9 cellular contexts compared by ENCODE assay signal in genomic region chr9:122125158-122125890, GRCh38. TPM values are rescaled to one million over a fixed set of nuclear protein-coding genes. Genes with fewer than 3 reads are reported as not detected.
DNase-seq lines count a peak whose midpoint lies in the region; ATAC-seq and TF ChIP-seq lines count a peak whose summit lies in the region.
"Had no signal": no experiment of that assay in that cellular context is flagged by ENCODE, and none has a peak within 500 bp of the region (broad histone marks: within the 10 kb centered on the region; RNA-seq: fewer than 3 reads in every experiment).

No MANE protein-coding gene starts in this region.

- H3K9me3 ChIP-seq in GM23248 (ENCODE audit: low read depth) (no peaks in the 10 kb centered on the region), adipocyte (ENCODE audit: control insufficient read depth, low read length) (no peaks in the 10 kb centered on the region), heart left ventricle (no peaks in the 10 kb centered on the region)

- H3K27ac ChIP-seq in GM23248, result no peak overlapping the region
- H3K27ac ChIP-seq in heart left ventricle, result peak overlapping the region in 1 of 12 donors; percentile 18

- no peaks in the 10 kb centered on the region for H3F3A ChIP-seq in GM23248 (ENCODE audit: insufficient read depth)

- no peaks in the 10 kb centered on the region for H4K20me1 ChIP-seq in GM23248 (ENCODE audit: insufficient read depth)

- H3K36me3 ChIP-seq in GM23248 (ENCODE audit: low read depth) (no peaks in the 10 kb centered on the region), adipocyte (ENCODE audit: control insufficient read depth, insufficient read depth, low read length, severe bottlenecking) (no peaks in the 10 kb centered on the region), heart left ventricle (no peaks in the 10 kb centered on the region)

- ATAC-seq in heart left ventricle (peak; percentile 77 to 87 (median 82)), GM21786 (IDR thresholded peaks at IDR 0.05; ENCODE audit: unreplicated experiment) (no peak)

- H3K27me3 ChIP-seq in GM23248 (replicated peaks; ENCODE audit: insufficient read depth) (no peaks in the 10 kb centered on the region), adipocyte (replicated peaks; ENCODE audit: control insufficient read depth, insufficient read depth, low read length) (peaks cover 9% of the 10 kb centered on the region), heart left ventricle (peaks cover 0 to 26% (median 0%) of the 10 kb centered on the region in 9 donors)

- H3K79me2 ChIP-seq in GM23248 (ENCODE audit: insufficient read depth), result no peaks in the 10 kb centered on the region

- H3K9me2 ChIP-seq in GM23248 (ENCODE audit: insufficient read depth), result no peaks in the 10 kb centered on the region

- TF ChIP-seq POLR2A in heart left ventricle (IDR thresholded peaks at IDR 0.05), result no peak

- H3K4me1 ChIP-seq in GM23248 (ENCODE audit: insufficient read depth), result peaks cover 12% of the 10 kb centered on the region
- H3K4me1 ChIP-seq in adipocyte (ENCODE audit: control insufficient read depth, insufficient read depth, low read length), result peaks cover 10% of the 10 kb centered on the region
- peaks cover 6 to 40% (median 22%) of the 10 kb centered on the region in 12 donors for H3K4me1 ChIP-seq in heart left ventricle

- H3K9ac ChIP-seq in GM23248 (no peak overlapping the region), adipocyte (ENCODE audit: low read length) (no peak overlapping the region)

- H2AFZ ChIP-seq in GM23248, result peak overlapping the region; percentile 95

- no peak overlapping the region for H3K4me3 ChIP-seq in GM23248
- no peak overlapping the region for H3K4me3 ChIP-seq in adipocyte (ENCODE audit: low read length)
- H3K4me3 ChIP-seq in heart left ventricle, result no peak overlapping the region

- intact Hi-C loops in heart left ventricle (cut with DNase I), result loop anchor here (1.0 to 10.0 kb wide), 13 partner anchors 27 to 689 kb away; partner anchors contain the start of genes LHX6 (in 1 of the 10), MRRF (in 1 of the 10), OR1K1 (in 1 of the 10) and RBM18 (in 1 of the 10)

- in situ Hi-C loops in GM23248 (cut with MboI), result loop anchor here (10.0 kb wide), 2 partner anchors 229 to 699 kb away; partner anchors contain the start of gene PDCL

- DNase-seq in COLO829 (ENCODE audit: low spot score), result peak; percentile 89
- DNase-seq in GM23248, result peak; percentile 90
- DNase-seq in NCI-H1092 treated with DMSO at 0.1 percent for 48 hours (lab: John Stamatoyannopoulos, UW), result peak; percentile 61
- peak; percentile 45 to 66 (median 63) for DNase-seq in T-helper 1 cell
- peak; percentile 93 for DNase-seq in adipocyte (ENCODE audit: low read depth)
- peak; percentile 79 to 88 (median 80) for DNase-seq in heart left ventricle
- peak; percentile 39 for DNase-seq in pulmonary artery endothelial cell (ENCODE audit: low read depth, low spot score)

- peak overlapping the region; percentile 92 for H3K4me2 ChIP-seq in GM23248 (ENCODE audit: unreplicated experiment)

- TF ChIP-seq CTCF in heart left ventricle (IDR thresholded peaks at IDR 0.05), result peak in 11 of 12 donors; percentile 93 to 99 (median 94)

- WGBS in GM23248 (ENCODE audit: low coverage in 1 of 2, low lambda C conversion rate in 2 of 2, missing lambda C conversion rate in 2 of 2), 2 experiments, result 25 to 28% methylated on average over 12 to 13 of the region's 13 CpGs
- 17 to 27% (median 20%) methylated on average over 3 to 13 of the region's 13 CpGs for WGBS in heart left ventricle, 4 donors

RNA-seq across cellular contexts. Expression of gene TTLL11, which starts 32.2 kb away (rescaled TPM):
- 6.3 and 6.4 TPM in 2 replicates for total RNA-seq in GM23248 (2014; rRNA removed; shearing (Covaris generic))
- polyA plus RNA-seq in GM23248 (2016; fragmentation: Nextera tagmentation; extraction: Ambion mirVana), result 5.0 and 5.1 TPM in 2 replicates
- 10 to 100 TPM in 1 of 9 donors, 1 to 10 TPM in 8; 4.3 to 10.9 (median 7.9) TPM for total RNA-seq in heart left ventricle
- 1 to 10 TPM; 2.7 to 9.5 TPM for polyA plus RNA-seq in heart left ventricle
- 1.8 and 3.7 TPM in 2 replicates for total RNA-seq in pulmonary artery endothelial cell

RNA-seq across cellular contexts. Expression of gene NDUFA8, which starts 34.3 kb away (rescaled TPM):
- total RNA-seq in GM23248 (2014; rRNA removed; shearing (Covaris generic)), result 35.5 and 47.4 TPM in 2 replicates
- polyA plus RNA-seq in GM23248 (2016; fragmentation: Nextera tagmentation; extraction: Ambion mirVana) (126 and 133 TPM in 2 replicates), heart left ventricle (100 to 1,000 TPM; 301 to 919 TPM)
- total RNA-seq in heart left ventricle (100 to 1,000 TPM; 183 to 316 (median 260) TPM), pulmonary artery endothelial cell (49.2 and 63.4 TPM in 2 replicates)

RNA-seq across cellular contexts. Expression of gene MORN5, which starts 34.4 kb away (rescaled TPM):
- total RNA-seq in GM23248 (2014; rRNA removed; shearing (Covaris generic)), result not detected in 2 replicates
- polyA plus RNA-seq in GM23248 (2016; fragmentation: Nextera tagmentation; extraction: Ambion mirVana) (not detected in 2 replicates), heart left ventricle (not detected)
- total RNA-seq in heart left ventricle (not detected), pulmonary artery endothelial cell (not detected in 2 replicates)
- total RNA-seq: T-helper 2 cell treated with Interferon-gamma antibody and Interleukin-4, amounts not matched to agents 100 ng/mL and 5 ng/mL, for 36 hours had no signal

Comparison
In these comparisons a context has a peak if more than half of its experiments do, and no peak if none do; other contexts are left out.
1. DNase-seq: peak in every context shown above with its lines; median percentile 93 in adipocyte; 90 in GM23248; 89 in COLO829; 80 in heart left ventricle; 63 in T-helper 1 cell; 61 in NCI-H1092 treated with DMSO at 0.1 percent for 48 hours; 39 in pulmonary artery endothelial cell.